ENCODE assay signal across 14 cellular contexts in genomic region chr12:10101042-10101579, GRCh38. TPM values are rescaled to one million over a fixed set of nuclear protein-coding genes. Genes with fewer than 3 reads are reported as not detected.
DNase-seq lines count a peak whose midpoint lies in the region; ATAC-seq, FAIRE-seq and TF ChIP-seq lines count a peak whose summit lies in the region.
"Had no signal": no experiment of that assay in that cellular context is flagged by ENCODE, and none has a peak within 500 bp of the region (broad histone marks: within the 10 kb centered on the region; RNA-seq: fewer than 3 reads in every experiment).

No MANE protein-coding gene starts in this region.

- no peak overlapping the region for H2AK5ac ChIP-seq in mesendoderm (ENCODE audit: low read length)

- H2AFZ ChIP-seq in HepG2 (ENCODE audit: low read length) (no peak overlapping the region), endothelial cell of umbilical vein (ENCODE audit: low read depth, low read length) (peak overlapping the region; percentile 43)

- H3K9me3 ChIP-seq in right lobe of liver: no peaks in the 10 kb centered on the region
- H3K9me3 ChIP-seq in HepG2 (ENCODE audit: low read length): no peaks in the 10 kb centered on the region
- H3K9me3 ChIP-seq in endothelial cell of umbilical vein (replicated peaks; ENCODE audit: control insufficient read depth, insufficient read depth, low read length): no peaks in the 10 kb centered on the region

- no peaks in the 10 kb centered on the region for H3K9me1 ChIP-seq in endothelial cell of umbilical vein (replicated peaks; ENCODE audit: control insufficient read depth, extremely low read depth, insufficient read depth, low read length)

- H3K9me3 Mint-ChIP-seq in activated CD4-positive, alpha-beta T cell treated with anti-CD3 and anti-CD28 coated beads, Interleukin-2, amount 10 ng/mL, durations not matched to agents 7 days and 5 days: peaks cover 2% of the 10 kb centered on the region

- intact Hi-C loops in right lobe of liver (cut with DNase I): no loop called here
- intact Hi-C loops in HepG2 (cut with micrococcal nuclease; ENCODE audit: unreplicated experiment): no loop called here
- intact Hi-C loops in endothelial cell of umbilical vein (cut with micrococcal nuclease): no loop called here

- no peaks in the 10 kb centered on the region for H4K20me1 ChIP-seq in HepG2 (ENCODE audit: insufficient read depth, low read length)
- no peaks in the 10 kb centered on the region for H4K20me1 ChIP-seq in endothelial cell of umbilical vein (replicated peaks; ENCODE audit: control insufficient read depth, extremely low read depth, insufficient read depth, low read length)

- peaks cover 17% of the 10 kb centered on the region for H3K27me3 Mint-ChIP-seq in activated CD4-positive, alpha-beta T cell treated with anti-CD3 and anti-CD28 coated beads, Interleukin-2, amount 10 ng/mL, durations not matched to agents 7 days and 5 days

- H3K4me1 ChIP-seq in right lobe of liver (peaks cover 0 to 12% (median 0%) of the 10 kb centered on the region in 4 donors), HepG2 (ENCODE audit: insufficient read depth, low read length) (no peaks in the 10 kb centered on the region), endothelial cell of umbilical vein (ENCODE audit: control insufficient read depth, extremely low read depth, insufficient read depth, low read length) (peaks cover 7% of the 10 kb centered on the region), mesendoderm (ENCODE audit: control insufficient read depth, low read depth, low read length) (peaks cover 12% of the 10 kb centered on the region)

- no peaks in the 10 kb centered on the region for H3K36me3 ChIP-seq in right lobe of liver
- H3K36me3 ChIP-seq in HepG2 (replicated peaks in 1 of 2; ENCODE audit: control insufficient read depth in 1 of 2, insufficient read depth in 2 of 2, low read length in 2 of 2): no peaks in the 10 kb centered on the region
- H3K36me3 ChIP-seq in endothelial cell of umbilical vein (ENCODE audit: control insufficient read depth in 2 of 2, extremely low read depth in 1 of 2, insufficient read depth in 2 of 2, low read length in 2 of 2): no peaks in the 10 kb centered on the region
- no peaks in the 10 kb centered on the region for H3K36me3 ChIP-seq in mesendoderm (ENCODE audit: control insufficient read depth, insufficient read depth, low read length)

- H3K4me3 ChIP-seq in right lobe of liver: no peak overlapping the region
- no peak overlapping the region for H3K4me3 ChIP-seq in HepG2 (replicated peaks in 1 of 3; ENCODE audit: insufficient read depth in 1 of 3, low read depth in 2 of 3, low read length in 3 of 3)
- no peak overlapping the region for H3K4me3 ChIP-seq in endothelial cell of umbilical vein (replicated peaks in 1 of 3; ENCODE audit: insufficient read depth in 1 of 3, low read depth in 1 of 3, low read length in 3 of 3)
- no peak overlapping the region for H3K4me3 ChIP-seq in mesendoderm (ENCODE audit: low read length)
- H3K4me3 ChIP-seq: dorsolateral prefrontal cortex had no signal

- no peak overlapping the region for H2BK120ac ChIP-seq in mesendoderm (ENCODE audit: low read depth, low read length)

- H2BK5ac ChIP-seq in mesendoderm (ENCODE audit: low read length): no peak overlapping the region

- no peak overlapping the region for H3K4me2 ChIP-seq in HepG2 (ENCODE audit: low read depth, low read length)
- no peak overlapping the region for H3K4me2 ChIP-seq in endothelial cell of umbilical vein (ENCODE audit: insufficient read depth, low read length)
- H3K4me2 ChIP-seq in mesendoderm (ENCODE audit: low read length): no peak overlapping the region

- H3K4me3 Mint-ChIP-seq in activated CD4-positive, alpha-beta T cell treated with anti-CD3 and anti-CD28 coated beads, Interleukin-2, amount 10 ng/mL, durations not matched to agents 7 days and 5 days: no peak overlapping the region
- H3K4me3 Mint-ChIP-seq: activated T-helper 17 cell treated with anti-CD3 and anti-CD28 coated beads, Interleukin-2, amount 50 U/mL, for 72 hours had no signal

- no peak overlapping the region for H3K18ac ChIP-seq in mesendoderm (ENCODE audit: low read length)

- H3K79me1 ChIP-seq in mesendoderm (ENCODE audit: low read length): no peaks in the 10 kb centered on the region

- H3K79me2 ChIP-seq in HepG2 (ENCODE audit: insufficient read depth, low read length) (no peaks in the 10 kb centered on the region), endothelial cell of umbilical vein (ENCODE audit: control insufficient read depth, insufficient read depth, low read length) (peaks cover 11% of the 10 kb centered on the region), mesendoderm (ENCODE audit: control insufficient read depth, insufficient read depth, low read length) (no peaks in the 10 kb centered on the region)

- ATAC-seq in right lobe of liver (peak in 3 of 4 donors; percentile 72 to 82 (median 76)), HepG2 (no peak), HG03439 (IDR thresholded peaks at IDR 0.05; ENCODE audit: unreplicated experiment) (no peak)
- ATAC-seq: activated T-helper 17 cell treated with anti-CD3 and anti-CD28 coated beads, Interleukin-2, amount 50 U/mL, for 72 hours had no signal

- H3K27ac Mint-ChIP-seq in activated CD4-positive, alpha-beta T cell treated with anti-CD3 and anti-CD28 coated beads, Interleukin-2, amount 10 ng/mL, durations not matched to agents 7 days and 5 days: no peak overlapping the region
- H3K27ac Mint-ChIP-seq: activated T-helper 17 cell treated with anti-CD3 and anti-CD28 coated beads, Interleukin-2, amount 50 U/mL, for 72 hours had no signal

- H3K27ac ChIP-seq in right lobe of liver (no peak overlapping the region), HepG2 (ENCODE audit: extremely low read length, insufficient read depth, low read length) (no peak overlapping the region), endothelial cell of umbilical vein (ENCODE audit: insufficient read depth, low read depth, low read length) (no peak overlapping the region), mesendoderm (ENCODE audit: low read depth, low read length) (no peak overlapping the region)

- 17% methylated on average over 3 of the region's 5 CpGs for WGBS in right lobe of liver (ENCODE audit: insufficient coverage, low coverage, low lambda C conversion rate, missing lambda C conversion rate)
- WGBS in HepG2 (ENCODE audit: low lambda C conversion rate): 0% methylated on average over 4 of the region's 5 CpGs
- WGBS in mesendoderm (ENCODE audit: extremely low coverage, insufficient coverage, low lambda C conversion rate): no CpG with 5 or more reads among the region's 5 CpGs

- no TSS peak for BruUV-seq in HepG2 (replicated peaks; lab: Mats Ljungman, UMichigan)
- BruUV-seq in endothelial cell of umbilical vein (replicated peaks; lab: Mats Ljungman, UMichigan): no TSS peak

- dilution Hi-C loops in endothelial cell of umbilical vein (cut with MboI; ENCODE audit: extremely low pct_ligation_motif_present, low sequenced_read_pairs): no loop called here

- CTCF ChIA-PET in HepG2 (lab: Yijun Ruan, JAX; ENCODE audit: low intra/inter-chr PET ratio, low total read pairs) (no interaction called here), endothelial cell of umbilical vein (lab: Charles Lee) (interaction anchor here (0.7 kb wide), 1 partner anchor 10 kb away, joined by 4 read pairs; no protein-coding TSS in a partner anchor)
- CTCF ChIA-PET in activated CD4-positive, alpha-beta T cell treated with anti-CD3 and anti-CD28 coated beads, Interleukin-2, amount 10 ng/mL, durations not matched to agents 7 days and 5 days (lab: Charles Lee): interaction anchor here (0.6 to 1.7 kb wide), 3 partner anchors 31 to 383 kb away, joined by 3 to 6 read pairs (median 4); no protein-coding TSS in a partner anchor

- H3K9ac ChIP-seq in HepG2 (ENCODE audit: insufficient read depth, low read depth, low read length) (no peak overlapping the region), endothelial cell of umbilical vein (replicated peaks; ENCODE audit: extremely low read depth, insufficient read depth, low read length) (no peak overlapping the region), mesendoderm (ENCODE audit: low read length) (no peak overlapping the region)

- no peak overlapping the region for H4K5ac ChIP-seq in mesendoderm (ENCODE audit: low read length)

- no peaks in the 10 kb centered on the region for H3K4me1 Mint-ChIP-seq in activated CD4-positive, alpha-beta T cell treated with anti-CD3 and anti-CD28 coated beads, Interleukin-2, amount 10 ng/mL, durations not matched to agents 7 days and 5 days
- H3K4me1 Mint-ChIP-seq: activated T-helper 17 cell treated with anti-CD3 and anti-CD28 coated beads, Interleukin-2, amount 50 U/mL, for 72 hours had no signal

- peak in 2 of 3 donors; percentile 58 to 59 for DNase-seq in right lobe of liver
- DNase-seq in HepG2 (ENCODE audit: low spot score): no peak
- peak; percentile 63 for DNase-seq in endothelial cell of umbilical vein (ENCODE audit: low read depth, low spot score)
- DNase-seq in mesendoderm: peak; percentile 54
- no peak for DNase-seq in DMS79 treated with DMSO at 0.1 percent for 48 hours (lab: John Stamatoyannopoulos, UW)
- no peak for DNase-seq in SHP77 (lab: John Stamatoyannopoulos, UW)
- no peak for DNase-seq in activated CD4-positive, alpha-beta T cell treated with anti-CD3 and anti-CD28 coated beads, Interleukin-2, amount 10 ng/mL, durations not matched to agents 7 days and 5 days
- DNase-seq: ACHN, dorsolateral prefrontal cortex, kidney glomerular epithelial cell, NCI-H774 had no signal

- TF ChIP-seq EP300 in HepG2 (IDR thresholded peaks at IDR 0.05; ENCODE audit: low read depth in 2 of 2, low read length in 2 of 2) (no peak), HepG2 (CRISPR knock-in tag; IDR thresholded peaks at IDR 0.05; ENCODE audit: borderline replicate concordance) (no peak)

- H3K4ac ChIP-seq in mesendoderm (ENCODE audit: low read depth, low read length): no peak overlapping the region

- FAIRE-seq in HepG2 (lab: Jason Lieb, UNC) (no peak), endothelial cell of umbilical vein (lab: Jason Lieb, UNC) (no peak)

- TF ChIP-seq CTCF in right lobe of liver (IDR thresholded peaks at IDR 0.05) (no peak), HepG2 (CRISPR knock-in tag; IDR thresholded peaks at IDR 0.05) (no peak), endothelial cell of umbilical vein (IDR thresholded peaks at IDR 0.05; ENCODE audit: extremely low read depth in 1 of 2, insufficient read depth in 1 of 2, low read depth in 1 of 2, low read length in 2 of 2) (no peak)

- no peak overlapping the region for H2BK15ac ChIP-seq in mesendoderm (replicated peaks; ENCODE audit: low read depth)

- in situ Hi-C loops in HepG2 (cut with HindIII; ENCODE audit: extremely low pct_ligation_motif_present, low pct_unique_long_range_greater_than_20kb): no loop called here

- no peak for TF ChIP-seq POLR2A in right lobe of liver (IDR thresholded peaks at IDR 0.05)
- TF ChIP-seq POLR2A in HepG2 (IDR thresholded peaks at IDR 0.05; ENCODE audit: insufficient read depth in 1 of 2, low read depth in 2 of 2, low read length in 2 of 2): no peak
- no peak for TF ChIP-seq POLR2A in endothelial cell of umbilical vein (IDR thresholded peaks at IDR 0.05; ENCODE audit: low read depth, low read length)

- peak overlapping the region; percentile 10 for H3K56ac ChIP-seq in mesendoderm (ENCODE audit: low read length)

- no peak overlapping the region for H4K8ac ChIP-seq in mesendoderm (ENCODE audit: low read depth, low read length)

- no peaks in the 10 kb centered on the region for H3K27me3 ChIP-seq in right lobe of liver
- H3K27me3 ChIP-seq in HepG2 (ENCODE audit: control insufficient read depth in 1 of 2, insufficient read depth in 2 of 2, low read length in 2 of 2): no peaks in the 10 kb centered on the region; a peak in 1 of 5 replicates
- no peaks in the 10 kb centered on the region for H3K27me3 ChIP-seq in endothelial cell of umbilical vein (ENCODE audit: control insufficient read depth in 2 of 2, insufficient read depth in 2 of 2, low read length in 2 of 2)
- no peaks in the 10 kb centered on the region for H3K27me3 ChIP-seq in mesendoderm (ENCODE audit: insufficient read depth, low read length, poor library complexity)
- H3K27me3 ChIP-seq: dorsolateral prefrontal cortex had no signal

- TF ChIP-seq RAD21 in HepG2 (CRISPR knock-in tag; IDR thresholded peaks at IDR 0.05): no peak

- H3K23ac ChIP-seq in mesendoderm (ENCODE audit: low read length): no peak overlapping the region

- no peaks in the 10 kb centered on the region for H3K36me3 Mint-ChIP-seq in activated CD4-positive, alpha-beta T cell treated with anti-CD3 and anti-CD28 coated beads, Interleukin-2, amount 10 ng/mL, durations not matched to agents 7 days and 5 days (ENCODE audit: low read depth)

- POLR2A ChIA-PET in HepG2 (lab: Yijun Ruan, JAX) (no interaction called here), endothelial cell of umbilical vein (lab: Charles Lee) (interaction anchor here (1.1 kb wide), 2 partner anchors 32 to 33 kb away, joined by 3 read pairs; no protein-coding TSS in a partner anchor)
- POLR2A ChIA-PET in activated CD4-positive, alpha-beta T cell treated with anti-CD3 and anti-CD28 coated beads, Interleukin-2, amount 10 ng/mL, durations not matched to agents 7 days and 5 days (lab: Charles Lee): no interaction called here

RNA-seq across cellular contexts. Expression of gene CLEC1A, which starts 2.3 kb away (rescaled TPM):
- total RNA-seq in right lobe of liver (1 to 10 TPM in 2 of 6 experiments, under 1 TPM in 4; 0.49 to 2.5 (median 0.71) TPM), HepG2 (2016; rRNA removed; fragmentation: Illumina TruSeq; extraction: Trizol) (not detected in 2 replicates), endothelial cell of umbilical vein (22.5 and 24.2 TPM in 2 replicates)
- not detected in 2 replicates for total RNA-seq in HepG2 (2016; cell fraction: cytosol; rRNA removed; fragmentation: Illumina TruSeq; extraction: Trizol; ENCODE audit: low read depth)
- not detected in 2 replicates for total RNA-seq in HepG2 (2016; cell fraction: insoluble cytoplasmic fraction; rRNA removed; fragmentation: Illumina TruSeq; extraction: Trizol)
- not detected in 2 replicates for total RNA-seq in HepG2 (2016; cell fraction: membrane; rRNA removed; fragmentation: Illumina TruSeq; extraction: Trizol)
- total RNA-seq in HepG2 (2016; cell fraction: nucleus; rRNA removed; fragmentation: Illumina TruSeq; extraction: Trizol): not detected in 2 replicates
- polyA plus RNA-seq in HepG2 (2011; rRNA removed) (not detected in 2 replicates), endothelial cell of umbilical vein (21.2 and 22.0 TPM in 2 replicates)
- polyA plus RNA-seq in HepG2 (2011; cell fraction: cytosol; rRNA removed): not detected in 2 replicates
- not detected in 2 replicates for polyA plus RNA-seq in HepG2 (2011; cell fraction: nucleus; rRNA removed)
- not detected in 2 replicates for polyA plus RNA-seq in HepG2 (2012)
- polyA plus RNA-seq in HepG2 (2016; cell fraction: cytosol; fragmentation: Illumina TruSeq; extraction: Trizol; ENCODE audit: low read depth): not detected in 2 replicates
- not detected in 2 replicates for polyA plus RNA-seq in HepG2 (2016; cell fraction: insoluble cytoplasmic fraction; fragmentation: Illumina TruSeq; extraction: Trizol; ENCODE audit: low read depth)
- polyA plus RNA-seq in HepG2 (2016; cell fraction: membrane; fragmentation: Illumina TruSeq; extraction: Trizol; ENCODE audit: low read depth): not detected in 2 replicates
- polyA plus RNA-seq in HepG2 (2016; cell fraction: nucleus; fragmentation: Illumina TruSeq; extraction: Trizol; ENCODE audit: insufficient read depth, low read depth): not detected in 2 replicates
- polyA minus RNA-seq in HepG2 (2011; rRNA and poly(A)+ RNA removed; ENCODE audit: low replicate concordance): not detected in 2 replicates
- not detected in 2 replicates for polyA minus RNA-seq in HepG2 (2011; cell fraction: cytosol; rRNA and poly(A)+ RNA removed)
- not detected in 2 replicates for polyA minus RNA-seq in HepG2 (2011; cell fraction: nucleus; rRNA and poly(A)+ RNA removed)
- polyA plus RNA-seq in endothelial cell of umbilical vein (2011; cell fraction: cytosol; rRNA removed): 22.3 and 24.0 TPM in 2 replicates
- 28.7 and 29.5 TPM in 2 replicates for polyA plus RNA-seq in endothelial cell of umbilical vein (2011; cell fraction: nucleus; rRNA removed)
- polyA plus RNA-seq in endothelial cell of umbilical vein (2012): 8.1 and 8.5 TPM in 2 replicates
- polyA minus RNA-seq in endothelial cell of umbilical vein: 18.0 and 23.3 TPM in 2 replicates
- polyA minus RNA-seq in endothelial cell of umbilical vein (2011; cell fraction: cytosol; rRNA and poly(A)+ RNA removed): not detected
- polyA minus RNA-seq in endothelial cell of umbilical vein (2011; cell fraction: nucleus; rRNA and poly(A)+ RNA removed): 20.1 and 20.2 TPM in 2 replicates
- 0.03 TPM for polyA plus RNA-seq in mesendoderm (2013, experiment 1 of 2)
- 0.08 TPM for polyA plus RNA-seq in mesendoderm (2013, experiment 2 of 2)
- total RNA-seq in activated CD4-positive, alpha-beta T cell treated with anti-CD3 and anti-CD28 coated beads, Interleukin-2, amount 10 ng/mL, durations not matched to agents 7 days and 5 days: not detected
- total RNA-seq: activated T-helper 17 cell treated with anti-CD3 and anti-CD28 coated beads, Interleukin-2, amount 50 U/mL, for 72 hours; LHCN-M2 had no signal

RNA-seq across cellular contexts. Expression of gene CLEC7A, which starts 28.9 kb away (rescaled TPM):
- total RNA-seq in right lobe of liver (1 to 10 TPM; 1.6 to 9.5 (median 3.8) TPM), HepG2 (2016; rRNA removed; fragmentation: Illumina TruSeq; extraction: Trizol) (not detected in 2 replicates), endothelial cell of umbilical vein (not detected in 2 replicates)
- not detected in 2 replicates for total RNA-seq in HepG2 (2016; cell fraction: cytosol; rRNA removed; fragmentation: Illumina TruSeq; extraction: Trizol; ENCODE audit: low read depth)
- total RNA-seq in HepG2 (2016; cell fraction: insoluble cytoplasmic fraction; rRNA removed; fragmentation: Illumina TruSeq; extraction: Trizol): not detected in 2 replicates
- not detected in 2 replicates for total RNA-seq in HepG2 (2016; cell fraction: membrane; rRNA removed; fragmentation: Illumina TruSeq; extraction: Trizol)
- total RNA-seq in HepG2 (2016; cell fraction: nucleus; rRNA removed; fragmentation: Illumina TruSeq; extraction: Trizol): not detected in 2 replicates
- polyA plus RNA-seq in HepG2 (2011; rRNA removed) (not detected in 2 replicates), endothelial cell of umbilical vein (not detected in 2 replicates)
- polyA plus RNA-seq in HepG2 (2011; cell fraction: cytosol; rRNA removed): not detected in 2 replicates
- not detected in 2 replicates for polyA plus RNA-seq in HepG2 (2011; cell fraction: nucleus; rRNA removed)
- not detected in 2 replicates for polyA plus RNA-seq in HepG2 (2012)
- not detected in 2 replicates for polyA plus RNA-seq in HepG2 (2016; cell fraction: cytosol; fragmentation: Illumina TruSeq; extraction: Trizol; ENCODE audit: low read depth)
- not detected in 2 replicates for polyA plus RNA-seq in HepG2 (2016; cell fraction: insoluble cytoplasmic fraction; fragmentation: Illumina TruSeq; extraction: Trizol; ENCODE audit: low read depth)
- not detected in 2 replicates for polyA plus RNA-seq in HepG2 (2016; cell fraction: membrane; fragmentation: Illumina TruSeq; extraction: Trizol; ENCODE audit: low read depth)
- not detected in 2 replicates for polyA plus RNA-seq in HepG2 (2016; cell fraction: nucleus; fragmentation: Illumina TruSeq; extraction: Trizol; ENCODE audit: insufficient read depth, low read depth)
- not detected in 2 replicates for polyA minus RNA-seq in HepG2 (2011; rRNA and poly(A)+ RNA removed; ENCODE audit: low replicate concordance)
- polyA minus RNA-seq in HepG2 (2011; cell fraction: cytosol; rRNA and poly(A)+ RNA removed): not detected in 2 replicates
- polyA minus RNA-seq in HepG2 (2011; cell fraction: nucleus; rRNA and poly(A)+ RNA removed): not detected in 2 replicates
- not detected in 2 replicates for polyA plus RNA-seq in endothelial cell of umbilical vein (2011; cell fraction: cytosol; rRNA removed)
- polyA plus RNA-seq in endothelial cell of umbilical vein (2011; cell fraction: nucleus; rRNA removed): 0.11 TPM in 1 of 2 replicates, not detected in the other
- polyA plus RNA-seq in endothelial cell of umbilical vein (2012): not detected in 2 replicates
- polyA minus RNA-seq in endothelial cell of umbilical vein: not detected in 2 replicates
- not detected for polyA minus RNA-seq in endothelial cell of umbilical vein (2011; cell fraction: cytosol; rRNA and poly(A)+ RNA removed)
- not detected in 2 replicates for polyA minus RNA-seq in endothelial cell of umbilical vein (2011; cell fraction: nucleus; rRNA and poly(A)+ RNA removed)
- polyA plus RNA-seq in mesendoderm (2013, experiment 1 of 2): 0.04 TPM
- not detected for polyA plus RNA-seq in mesendoderm (2013, experiment 2 of 2)
- not detected for total RNA-seq in activated CD4-positive, alpha-beta T cell treated with anti-CD3 and anti-CD28 coated beads, Interleukin-2, amount 10 ng/mL, durations not matched to agents 7 days and 5 days
- total RNA-seq: LHCN-M2 had no signal

Comparison
In these comparisons a context has a peak if more than half of its experiments do, and no peak if none do; other contexts are left out.
1. ATAC-seq: peak in right lobe of liver (3 of 4); none in HepG2 (single experiment) and HG03439 (single experiment).
2. DNase-seq: peak in right lobe of liver (2 of 3), endothelial cell of umbilical vein (single experiment) and mesendoderm (single experiment); none in HepG2 (single experiment), DMS79 treated with DMSO at 0.1 percent for 48 hours (single experiment), SHP77 (0 of 2) and activated CD4-positive, alpha-beta T cell treated with anti-CD3 and anti-CD28 coated beads, Interleukin-2, amount 10 ng/mL, durations not matched to agents 7 days and 5 days (single experiment).